In genomic region chr2:186575302-186575701, GRCh38 we compare ENCODE assay signal across 8 cellular contexts. TPM values are rescaled to one million over a fixed set of nuclear protein-coding genes. Genes with fewer than 3 reads are reported as not detected.
A peak's percentile ranks its signal among the peaks of the same experiment; 100 is the strongest.
DNase-seq lines count a peak whose midpoint lies in the region; ATAC-seq, FAIRE-seq and TF ChIP-seq lines count a peak whose summit lies in the region.

No MANE protein-coding gene starts in this region.

- H3K9me3 ChIP-seq in gastroesophageal sphincter: no peaks in the 10 kb centered on the region
- H3K9me3 ChIP-seq in smooth muscle cell (replicated peaks; ENCODE audit: low read depth): no peaks in the 10 kb centered on the region

- H3K79me2 ChIP-seq in smooth muscle cell (ENCODE audit: low read depth): no peaks in the 10 kb centered on the region

- H2AFZ ChIP-seq in smooth muscle cell (ENCODE audit: low read depth): peak overlapping the region; percentile 56

- H3K4me1 ChIP-seq in gastroesophageal sphincter: peaks cover 0 to 27% (median 6%) of the 10 kb centered on the region in 3 donors
- peaks cover 28% of the 10 kb centered on the region for H3K4me1 ChIP-seq in smooth muscle cell (ENCODE audit: low read depth)

- H3K9ac ChIP-seq in smooth muscle cell (ENCODE audit: low read depth): peak overlapping the region; percentile 89

- no peak for TF ChIP-seq POLR2A in gastroesophageal sphincter (IDR thresholded peaks at IDR 0.05)

- WGBS in gastroesophageal sphincter (ENCODE audit: low coverage in 1 of 2), 2 donors: 0% methylated on average over 1 of the region's 1 CpG
- 0% methylated on average over 1 of the region's 1 CpG for WGBS in smooth muscle cell (ENCODE audit: low lambda C conversion rate)

- H3F3A ChIP-seq in smooth muscle cell (ENCODE audit: low read depth): peaks cover 23% of the 10 kb centered on the region

- FAIRE-seq in D721Med (lab: Jason Lieb, UNC): no peak

- H4K20me1 ChIP-seq in smooth muscle cell (ENCODE audit: low read depth): no peaks in the 10 kb centered on the region

- H3K36me3 ChIP-seq in gastroesophageal sphincter (no peaks in the 10 kb centered on the region), smooth muscle cell (ENCODE audit: low read depth) (no peaks in the 10 kb centered on the region)

- H3K4me2 ChIP-seq in smooth muscle cell: peak overlapping the region; percentile 78

- ATAC-seq in GM18508 (IDR thresholded peaks at IDR 0.05; ENCODE audit: insufficient read depth, unreplicated experiment): peak; percentile 69
- ATAC-seq in HG03354 (IDR thresholded peaks at IDR 0.05; ENCODE audit: poor library complexity, severe bottlenecking, unreplicated experiment): peak; percentile 69
- peak; percentile 95 for ATAC-seq in SK-N-SH treated with all-trans-retinoic acid at 6 μM for 48 hours
- peak; percentile 96 for ATAC-seq in gastroesophageal sphincter
- ATAC-seq in HG02571 (IDR thresholded peaks at IDR 0.05; ENCODE audit: unreplicated experiment): no peak

- H3K27ac ChIP-seq in gastroesophageal sphincter (peak overlapping the region; percentile 44 to 74 (median 66)), smooth muscle cell (ENCODE audit: low read depth) (peak overlapping the region; percentile 99)

- no peak for TF ChIP-seq EP300 in gastroesophageal sphincter (IDR thresholded peaks at IDR 0.05)

- no peak for TF ChIP-seq CTCF in gastroesophageal sphincter (IDR thresholded peaks at IDR 0.05)
- no peak for TF ChIP-seq CTCF in smooth muscle cell (IDR thresholded peaks at IDR 0.05; ENCODE audit: borderline replicate concordance, insufficient read depth, poor library complexity, severe bottlenecking)
- TF ChIP-seq CTCF in D721Med (IDR thresholded peaks at IDR 0.05; ENCODE audit: insufficient read depth, missing control alignments): no peak

- H3K27me3 ChIP-seq in gastroesophageal sphincter (no peaks in the 10 kb centered on the region), smooth muscle cell (ENCODE audit: low read depth) (no peaks in the 10 kb centered on the region)

- DNase-seq in smooth muscle cell (lab: John Stamatoyannopoulos, UW; ENCODE audit: unreplicated experiment) (no peak), D721Med (ENCODE audit: insufficient read length, low spot score) (no peak), hypothalamus (lab: John Stamatoyannopoulos, UW) (no peak)

- no peak overlapping the region for H3K4me3 ChIP-seq in gastroesophageal sphincter
- no peak overlapping the region for H3K4me3 ChIP-seq in smooth muscle cell

TF ChIP-seq in SK-N-SH treated with all-trans-retinoic acid at 6 μM for 48 hours, 23 proteins besides CTCF, POLR2A, EP300 and RAD21:
- no peak for TF ChIP-seq CSDC2 (CRISPR knock-in tag; IDR thresholded peaks at IDR 0.05)
- no peak for TF ChIP-seq ZC3H10 (CRISPR knock-in tag; IDR thresholded peaks at IDR 0.05)
- peak; percentile 79 for TF ChIP-seq ISL1 (CRISPR knock-in tag; IDR thresholded peaks at IDR 0.05)
- no peak for TF ChIP-seq TSHZ2 (CRISPR knock-in tag; IDR thresholded peaks at IDR 0.05)
- no peak for TF ChIP-seq RARB (CRISPR knock-in tag; IDR thresholded peaks at IDR 0.05)
- no peak for TF ChIP-seq POU6F1 (CRISPR knock-in tag; IDR thresholded peaks at IDR 0.05; ENCODE audit: borderline replicate concordance, low read depth)
- TF ChIP-seq CSRNP3 (CRISPR knock-in tag; IDR thresholded peaks at IDR 0.05): no peak
TF ChIP-seq in SK-N-SH treated with all-trans-retinoic acid at 6 μM for 48 hours: peak in this region for 1.

RNA-seq across cellular contexts. Expression of gene ITGAV, which starts 14.6 kb away (rescaled TPM):
- total RNA-seq in gastroesophageal sphincter (100 to 1,000 TPM; 100 to 127 (median 117) TPM), smooth muscle cell (360 and 467 TPM in 2 replicates)
- polyA plus RNA-seq in smooth muscle cell: 70.8 and 78.3 TPM in 2 replicates
